Comparison of ENCODE assay signal across 8 cellular contexts in genomic region chr19:46009530-46010510, GRCh38. TPM values are rescaled to one million over a fixed set of nuclear protein-coding genes. Genes with fewer than 3 reads are reported as not detected.
A peak's percentile ranks its signal among the peaks of the same experiment; 100 is the strongest.
DNase-seq lines count a peak whose midpoint lies in the region; ATAC-seq, FAIRE-seq and TF ChIP-seq lines count a peak whose summit lies in the region.

No MANE protein-coding gene starts in this region.

- DNase-seq in A172 (ENCODE audit: low spot score), result peak; percentile 48
- peak; percentile 54 for DNase-seq in GM12892 (ENCODE audit: insufficient read length)
- peak; percentile 79 for DNase-seq in NCI-H2227 (lab: John Stamatoyannopoulos, UW; ENCODE audit: unreplicated experiment)
- DNase-seq in activated CD4-positive, alpha-beta T cell treated with anti-CD3 and anti-CD28 coated beads, Interleukin-2, amount 10 ng/mL, durations not matched to agents 24 days and 14 days, result peak; percentile 90
- DNase-seq in dedifferentiated amniotic fluid mesenchymal stem cell (ENCODE audit: extremely low spot score), result peak; percentile 38
- peak; percentile 74 for DNase-seq in lung (ENCODE audit: low spot score)
- DNase-seq in stimulated activated CD8-positive, alpha-beta memory T cell treated with anti-CD3 and anti-CD28 coated beads, Interleukin-15, amount 100 ng/mL, for 24 hours (ENCODE audit: low read depth), result peak; percentile 55

- H3K27me3 Mint-ChIP-seq in activated CD4-positive, alpha-beta T cell treated with anti-CD3 and anti-CD28 coated beads, Interleukin-2, amount 10 ng/mL, durations not matched to agents 24 days and 14 days, result peaks cover 5% of the 10 kb centered on the region

- peaks cover 0 to 3% of the 10 kb centered on the region in 2 donors for H3K4me1 ChIP-seq in lung (ENCODE audit: control insufficient read depth in 2 of 2, insufficient read depth in 2 of 2, low read length in 2 of 2)

- H3K4me1 Mint-ChIP-seq in activated CD4-positive, alpha-beta T cell treated with anti-CD3 and anti-CD28 coated beads, Interleukin-2, amount 10 ng/mL, durations not matched to agents 24 days and 14 days, result peaks cover 4% of the 10 kb centered on the region

- 56 to 69% methylated on average over 28 of the region's 28 CpGs for WGBS in lung, 2 donors

- peak; percentile 63 for TF ChIP-seq CTCF in lung (IDR thresholded peaks at IDR 0.05; ENCODE audit: control extremely low read depth, extremely low read depth)

- H3K36me3 Mint-ChIP-seq in activated CD4-positive, alpha-beta T cell treated with anti-CD3 and anti-CD28 coated beads, Interleukin-2, amount 10 ng/mL, durations not matched to agents 24 days and 14 days (ENCODE audit: low read depth), result peaks cover 21% of the 10 kb centered on the region

- ATAC-seq in lung (ENCODE audit: insufficient read depth, low FRiP score) (no peak), GM21717 (IDR thresholded peaks at IDR 0.05; ENCODE audit: unreplicated experiment) (no peak)

- no peak overlapping the region for H3K4me3 Mint-ChIP-seq in activated CD4-positive, alpha-beta T cell treated with anti-CD3 and anti-CD28 coated beads, Interleukin-2, amount 10 ng/mL, durations not matched to agents 24 days and 14 days

- no peak overlapping the region for H3K4me3 ChIP-seq in lung

- peaks cover 0 to 3% of the 10 kb centered on the region in 2 donors for H3K36me3 ChIP-seq in lung (ENCODE audit: control insufficient read depth in 2 of 2, insufficient read depth in 2 of 2, low read length in 2 of 2)

- H3K27ac ChIP-seq in lung (ENCODE audit: low read depth in 1 of 2, low read length in 1 of 2), result no peak overlapping the region

- H3K9me3 Mint-ChIP-seq in activated CD4-positive, alpha-beta T cell treated with anti-CD3 and anti-CD28 coated beads, Interleukin-2, amount 10 ng/mL, durations not matched to agents 24 days and 14 days, result no peaks in the 10 kb centered on the region

- no peaks in the 10 kb centered on the region for H3K9me3 ChIP-seq in lung (ENCODE audit: control insufficient read depth in 2 of 2, insufficient read depth in 1 of 2, low read length in 1 of 2)

- intact Hi-C loops in activated CD4-positive, alpha-beta T cell treated with anti-CD3 and anti-CD28 coated beads, Interleukin-2, amount 10 ng/mL, durations not matched to agents 24 days and 14 days (cut with micrococcal nuclease), result no loop called here

- peak; percentile 61 for FAIRE-seq in GM12892 (lab: Jason Lieb, UNC)

- H3K27ac Mint-ChIP-seq in activated CD4-positive, alpha-beta T cell treated with anti-CD3 and anti-CD28 coated beads, Interleukin-2, amount 10 ng/mL, durations not matched to agents 24 days and 14 days, result no peak overlapping the region

- no peak for TF ChIP-seq POLR2A in GM12892 (IDR thresholded peaks at IDR 0.05; ENCODE audit: low read depth, low read length)

- no peaks in the 10 kb centered on the region for H3K27me3 ChIP-seq in lung (ENCODE audit: control insufficient read depth, insufficient read depth)

RNA-seq across cellular contexts. Expression of gene PGLYRP1, which starts 13.0 kb away (rescaled TPM):
- not detected in 2 replicates for total RNA-seq in A172 (2014; rRNA removed; shearing (Covaris generic))
- polyA plus RNA-seq in GM12892 (2012; ENCODE audit: missing spikeins), result not detected
- total RNA-seq in activated CD4-positive, alpha-beta T cell treated with anti-CD3 and anti-CD28 coated beads, Interleukin-2, amount 10 ng/mL, durations not matched to agents 24 days and 14 days, result not detected in 2 replicates
- 1 to 10 TPM; 1.1 to 1.3 TPM for total RNA-seq in lung
- 10 to 100 TPM in 1 of 2 donors, 1 to 10 TPM in 1; 1.0 to 21.7 TPM for polyA plus RNA-seq in lung

RNA-seq across cellular contexts. Expression of gene CCDC61, which starts 14.6 kb away (rescaled TPM):
- total RNA-seq in A172 (2014; rRNA removed; shearing (Covaris generic)), result 2.4 and 3.1 TPM in 2 replicates
- polyA plus RNA-seq in GM12892 (2012; ENCODE audit: missing spikeins), result 10.5 TPM
- total RNA-seq in activated CD4-positive, alpha-beta T cell treated with anti-CD3 and anti-CD28 coated beads, Interleukin-2, amount 10 ng/mL, durations not matched to agents 24 days and 14 days, result 23.1 and 30.1 TPM in 2 replicates
- total RNA-seq in lung, result 10 to 100 TPM in 1 of 2 donors, 1 to 10 TPM in 1; 7.8 to 21.0 TPM
- 10 to 100 TPM in 1 of 2 donors, 1 to 10 TPM in 1; 9.4 to 12.5 TPM for polyA plus RNA-seq in lung

RNA-seq across cellular contexts. Expression of gene IGFL4, which starts 31.0 kb away (rescaled TPM):
- not detected in 2 replicates for total RNA-seq in A172 (2014; rRNA removed; shearing (Covaris generic))
- polyA plus RNA-seq in GM12892 (2012; ENCODE audit: missing spikeins), result not detected
- not detected in 2 replicates for total RNA-seq in activated CD4-positive, alpha-beta T cell treated with anti-CD3 and anti-CD28 coated beads, Interleukin-2, amount 10 ng/mL, durations not matched to agents 24 days and 14 days
- total RNA-seq in lung, result not detected
- not detected for polyA plus RNA-seq in lung

RNA-seq across cellular contexts. Expression of gene NOVA2, which starts 36.2 kb away (rescaled TPM):
- total RNA-seq in A172 (2014; rRNA removed; shearing (Covaris generic)), result 0.17 and 0.53 TPM in 2 replicates
- polyA plus RNA-seq in GM12892 (2012; ENCODE audit: missing spikeins), result not detected
- total RNA-seq in activated CD4-positive, alpha-beta T cell treated with anti-CD3 and anti-CD28 coated beads, Interleukin-2, amount 10 ng/mL, durations not matched to agents 24 days and 14 days, result not detected in 2 replicates
- total RNA-seq in lung, result 10 to 100 TPM in 1 of 2 donors, 1 to 10 TPM in 1; 2.9 to 11.6 TPM
- polyA plus RNA-seq in lung, result 1 to 10 TPM; 2.3 to 6.7 TPM

Comparison
In these comparisons a context has a peak if more than half of its experiments do, and no peak if none do; other contexts are left out.
1. DNase-seq: peak in every context shown above with its lines; median percentile 90 in activated CD4-positive, alpha-beta T cell treated with anti-CD3 and anti-CD28 coated beads, Interleukin-2, amount 10 ng/mL, durations not matched to agents 24 days and 14 days; 79 in NCI-H2227; 74 in lung; 55 in stimulated activated CD8-positive, alpha-beta memory T cell treated with anti-CD3 and anti-CD28 coated beads, Interleukin-15, amount 100 ng/mL, for 24 hours; 54 in GM12892; 48 in A172; 38 in dedifferentiated amniotic fluid mesenchymal stem cell.